In the genomic region with DNA sequence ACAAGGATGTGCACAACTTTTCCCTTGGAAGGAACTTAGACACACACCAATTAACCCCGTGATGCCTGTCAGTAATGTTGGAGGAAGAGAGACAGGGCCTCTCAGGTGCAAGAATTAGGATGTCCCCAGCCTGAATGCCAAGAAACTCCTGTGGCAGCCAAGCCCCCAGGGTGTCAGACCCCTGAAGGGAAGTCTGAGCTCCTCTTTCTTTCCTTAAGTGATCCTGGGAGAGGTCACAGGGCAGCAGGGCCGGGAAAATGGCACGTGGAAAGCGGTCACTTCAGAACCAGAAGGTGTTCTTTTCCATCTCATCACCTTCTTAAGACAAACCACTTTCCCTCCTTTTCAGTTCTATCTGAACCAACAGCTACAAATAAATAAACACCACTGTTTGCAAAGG, we compare ENCODE assay signal across 16 cellular contexts.
A peak's percentile ranks its signal among the peaks of the same experiment; 100 is the strongest.
DNase-seq lines count a peak whose midpoint lies in the region; ATAC-seq, FAIRE-seq and TF ChIP-seq lines count a peak whose summit lies in the region.
"Had no signal": no experiment of that assay in that cellular context is flagged by ENCODE, and none has a peak within 500 bp of the region (broad histone marks: within the 10 kb centered on the region; RNA-seq: fewer than 3 reads in every experiment).

No MANE protein-coding gene starts in this region.

- 74% methylated on average over 4 of the region's 4 CpGs for WGBS in A549 (ENCODE audit: missing lambda C conversion rate)

- no peak for FAIRE-seq in A549 (lab: Jason Lieb, UNC)
- FAIRE-seq: colon, H1 had no signal

- no TSS peak for BruUV-seq in HCT116 (replicated peaks; lab: Mats Ljungman, UMichigan)

- CTCF ChIA-PET in A549 (lab: Yijun Ruan, JAX): interaction anchor here (1.1 to 3.8 kb wide), 8 partner anchors 12 to 887 kb away, joined by 3 to 23 read pairs (median 8); partner anchors contain the start of gene BCL2L11
- CTCF ChIA-PET in HCT116 (lab: Charles Lee): interaction anchor here (1.8 to 1.9 kb wide), 2 partner anchors 79 to 215 kb away, joined by 6 to 15 read pairs; no protein-coding TSS in a partner anchor

- TF ChIP-seq RAD21 in A549 (conservative IDR thresholded peaks at IDR 0.05 in 1 of 2, IDR thresholded peaks at IDR 0.05 in 1 of 2) (no peak), HCT116 (IDR thresholded peaks at IDR 0.05; ENCODE audit: low read depth) (no peak)

- no peak for TF ChIP-seq CTCF in A549 (IDR thresholded peaks at IDR 0.05)
- TF ChIP-seq CTCF in HCT116 (IDR thresholded peaks at IDR 0.05 in 2 of 3, conservative IDR thresholded peaks at IDR 0.05 in 1 of 3; ENCODE audit: borderline replicate concordance in 1 of 3, insufficient read depth in 1 of 3, low read depth in 2 of 3, low read length in 2 of 3): no peak
- no peak for TF ChIP-seq CTCF in RWPE2 (IDR thresholded peaks at IDR 0.05; ENCODE audit: poor library complexity, severe bottlenecking)

- no peaks in the 10 kb centered on the region for H3K79me2 ChIP-seq in HCT116 (ENCODE audit: insufficient read depth, low read length)

- RAD21 ChIA-PET in HCT116 (lab: Charles Lee; ENCODE audit: low non-redundant PET in 1 of 2, low total read pairs in 2 of 2, uncharacterized antibody in 2 of 2, unreplicated experiment in 2 of 2): interaction anchor here in 1 of 2 experiments (0.5 kb wide), 1 partner anchor 213 kb away, joined by 6 read pairs; no protein-coding TSS in a partner anchor

- DNase-seq in A549 (ENCODE audit: low read depth in 1 of 2, low spot score in 1 of 2): no peak
- DNase-seq in HCT116 (ENCODE audit: low read depth, low spot score): no peak
- DNase-seq in RWPE2 (ENCODE audit: low spot score): no peak
- peak; percentile 51 for DNase-seq in mesenteric fat pad (ENCODE audit: low spot score)
- DNase-seq in T-helper 2 cell: no peak
- no peak for DNase-seq in SKM-1 treated with dmso at 0.1 percent for 144 hours (lab: John Stamatoyannopoulos, UW; ENCODE audit: unreplicated experiment)
- no peak for DNase-seq in stimulated activated CD4-positive, alpha-beta T cell treated with anti-CD3 and anti-CD28 coated beads, Interleukin-2, amount 100 ng/mL, for 48 hours
- no peak for DNase-seq in T-helper 1 cell
- DNase-seq: activated naive CD4-positive, alpha-beta T cell; NCI-H1694 treated with DMSO at 0.1 percent for 48 hours; T1000 had no signal

- TF ChIP-seq EP300 in A549 (IDR thresholded peaks at IDR 0.05): no peak

- H3K36me3 ChIP-seq in HCT116 (ENCODE audit: control insufficient read depth in 1 of 2, insufficient read depth in 2 of 2, low read length in 2 of 2): no peaks in the 10 kb centered on the region
- H3K36me3 ChIP-seq in RWPE2 (ENCODE audit: low read depth): no peaks in the 10 kb centered on the region
- H3K36me3 ChIP-seq: adrenal gland, brain microvascular endothelial cell, vagina had no signal

- no peak overlapping the region; the same call in 1 of the 2 replicates for H3K9ac ChIP-seq in HCT116 (ENCODE audit: low read length)

- no peak for TF ChIP-seq POLR2A in A549 (IDR thresholded peaks at IDR 0.05; ENCODE audit: low read length)
- TF ChIP-seq POLR2A in HCT116 (IDR thresholded peaks at IDR 0.05; ENCODE audit: borderline replicate concordance, extremely low read depth, insufficient read depth, insufficient read length): no peak

- no peaks in the 10 kb centered on the region for H3K27me3 ChIP-seq in HCT116 (ENCODE audit: insufficient read depth, low read length)
- H3K27me3 ChIP-seq in RWPE2 (ENCODE audit: insufficient read depth, poor library complexity, severe bottlenecking): no peaks in the 10 kb centered on the region
- H3K27me3 ChIP-seq: adrenal gland, brain microvascular endothelial cell, vagina had no signal

- ATAC-seq in A549 (no peak), HCT116 (no peak), RWPE2 (ENCODE audit: low read depth) (no peak)

- POLR2A ChIA-PET in A549 (lab: Yijun Ruan, JAX): interaction anchor here (1.4 to 1.9 kb wide), 2 partner anchors 39 to 577 kb away, joined by 10 to 23 read pairs; partner anchors contain the start of gene BCL2L11
- POLR2A ChIA-PET in HCT116 (lab: Charles Lee): interaction anchor here (1.6 kb wide), 1 partner anchor 655 kb away, joined by 4 read pairs; no protein-coding TSS in a partner anchor

- no peaks in the 10 kb centered on the region for H4K20me1 ChIP-seq in HCT116 (ENCODE audit: insufficient read depth)

- H3K4me2 ChIP-seq in A549 (peak overlapping the region; percentile 75), HCT116 (ENCODE audit: low read length) (peak overlapping the region; percentile 80)

- H3K4me3 ChIP-seq in A549 (no peak overlapping the region), HCT116 (replicated peaks in 1 of 2; ENCODE audit: low read depth in 1 of 2, low read length in 2 of 2) (no peak overlapping the region), RWPE2 (ENCODE audit: severe bottlenecking) (no peak overlapping the region)
- H3K4me3 ChIP-seq: vagina had no signal

- peaks cover 6% of the 10 kb centered on the region; the same call in 1 of the 3 replicates for H3K9me3 ChIP-seq in A549
- no peaks in the 10 kb centered on the region for H3K9me3 ChIP-seq in HCT116 (ENCODE audit: control insufficient read depth in 1 of 2, insufficient read depth in 1 of 2, low read depth in 1 of 2, low read length in 2 of 2)
- no peaks in the 10 kb centered on the region for H3K9me3 ChIP-seq in RWPE2 (ENCODE audit: severe bottlenecking)
- H3K9me3 ChIP-seq: adrenal gland, vagina had no signal

- H2AFZ ChIP-seq in HCT116 (ENCODE audit: low read depth, low read length, poor library complexity, severe bottlenecking): peak overlapping the region; percentile 37

- no peaks in the 10 kb centered on the region for H3K9me2 ChIP-seq in HCT116 (ENCODE audit: insufficient read depth)

- H3K4me1 ChIP-seq in A549: peaks cover 29% of the 10 kb centered on the region
- peaks cover 38 to 53% of the 10 kb centered on the region in 2 experiments for H3K4me1 ChIP-seq in HCT116 (ENCODE audit: control insufficient read depth in 1 of 2, insufficient read depth in 2 of 2, low read length in 2 of 2)
- peaks cover 22% of the 10 kb centered on the region for H3K4me1 ChIP-seq in RWPE2 (ENCODE audit: insufficient read depth, poor library complexity, severe bottlenecking)

- H3K27ac ChIP-seq in A549 (peak overlapping the region; percentile 88 to 91), HCT116 (ENCODE audit: low read depth, low read length) (peak overlapping the region; percentile 61), RWPE2 (ENCODE audit: poor library complexity, severe bottlenecking) (peak overlapping the region; percentile 68)
- H3K27ac ChIP-seq: vagina had no signal

- intact Hi-C loops in HCT116 (cut with micrococcal nuclease): loop anchor here (2.0 to 5.0 kb wide), 3 partner anchors 81 to 671 kb away; no protein-coding TSS in a partner anchor

TF ChIP-seq in A549, 52 proteins besides CTCF, POLR2A, EP300 and RAD21:
- TF ChIP-seq ESRRA (IDR thresholded peaks at IDR 0.05; ENCODE audit: borderline replicate concordance, low read length) (no peak), HOXB5 (CRISPR knock-in tag; IDR thresholded peaks at IDR 0.05) (no peak), ZNF302 (CRISPR knock-in tag; IDR thresholded peaks at IDR 0.05) (no peak), RNF2 (IDR thresholded peaks at IDR 0.05; ENCODE audit: borderline replicate concordance, low read depth) (no peak), BHLHE40 (IDR thresholded peaks at IDR 0.05; ENCODE audit: low read depth, low read length) (no peak), ATOH8 (CRISPR knock-in tag; IDR thresholded peaks at IDR 0.05; ENCODE audit: low read depth) (no peak), NR3C1 (IDR thresholded peaks at IDR 0.05) (no peak), HES2 (IDR thresholded peaks at IDR 0.05) (no peak)

TF ChIP-seq in HCT116, 20 proteins besides CTCF, POLR2A, EP300 and RAD21:
- TF ChIP-seq TCF7L2 (IDR thresholded peaks at IDR 0.05; ENCODE audit: borderline replicate concordance, extremely low read depth, insufficient read depth, insufficient read length): no peak
- TF ChIP-seq EZH2phosphoT487 (IDR thresholded peaks at IDR 0.05; ENCODE audit: borderline replicate concordance): no peak
- TF ChIP-seq ELF1 (IDR thresholded peaks at IDR 0.05; ENCODE audit: borderline replicate concordance, low read depth): no peak
- no peak for TF ChIP-seq CBX3 (IDR thresholded peaks at IDR 0.05; ENCODE audit: low read depth)
- no peak for TF ChIP-seq YY1 (IDR thresholded peaks at IDR 0.05; ENCODE audit: extremely low read depth, insufficient replicate concordance, low read depth, low read length)
- no peak for TF ChIP-seq ZNF274 (IDR thresholded peaks at IDR 0.05; ENCODE audit: low read depth, low read length)
- TF ChIP-seq, protein P1, sequence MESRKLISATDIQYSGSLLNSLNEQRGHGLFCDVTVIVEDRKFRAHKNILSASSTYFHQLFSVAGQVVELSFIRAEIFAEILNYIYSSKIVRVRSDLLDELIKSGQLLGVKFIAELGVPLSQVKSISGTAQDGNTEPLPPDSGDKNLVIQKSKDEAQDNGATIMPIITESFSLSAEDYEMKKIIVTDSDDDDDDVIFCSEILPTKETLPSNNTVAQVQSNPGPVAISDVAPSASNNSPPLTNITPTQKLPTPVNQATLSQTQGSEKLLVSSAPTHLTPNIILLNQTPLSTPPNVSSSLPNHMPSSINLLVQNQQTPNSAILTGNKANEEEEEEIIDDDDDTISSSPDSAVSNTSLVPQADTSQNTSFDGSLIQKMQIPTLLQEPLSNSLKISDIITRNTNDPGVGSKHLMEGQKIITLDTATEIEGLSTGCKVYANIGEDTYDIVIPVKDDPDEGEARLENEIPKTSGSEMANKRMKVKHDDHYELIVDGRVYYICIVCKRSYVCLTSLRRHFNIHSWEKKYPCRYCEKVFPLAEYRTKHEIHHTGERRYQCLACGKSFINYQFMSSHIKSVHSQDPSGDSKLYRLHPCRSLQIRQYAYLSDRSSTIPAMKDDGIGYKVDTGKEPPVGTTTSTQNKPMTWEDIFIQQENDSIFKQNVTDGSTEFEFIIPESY (IDR thresholded peaks at IDR 0.05; ENCODE audit: extremely low read depth, insufficient replicate concordance, low read length): no peak
- TF ChIP-seq EGR1 (IDR thresholded peaks at IDR 0.05; ENCODE audit: low read depth): no peak
- no peak for TF ChIP-seq ZFX (IDR thresholded peaks at IDR 0.05)
- no peak for TF ChIP-seq SIN3A (IDR thresholded peaks at IDR 0.05; ENCODE audit: low read depth)
